Comparison of ENCODE assay signal across 27 cellular contexts in the genomic region with DNA sequence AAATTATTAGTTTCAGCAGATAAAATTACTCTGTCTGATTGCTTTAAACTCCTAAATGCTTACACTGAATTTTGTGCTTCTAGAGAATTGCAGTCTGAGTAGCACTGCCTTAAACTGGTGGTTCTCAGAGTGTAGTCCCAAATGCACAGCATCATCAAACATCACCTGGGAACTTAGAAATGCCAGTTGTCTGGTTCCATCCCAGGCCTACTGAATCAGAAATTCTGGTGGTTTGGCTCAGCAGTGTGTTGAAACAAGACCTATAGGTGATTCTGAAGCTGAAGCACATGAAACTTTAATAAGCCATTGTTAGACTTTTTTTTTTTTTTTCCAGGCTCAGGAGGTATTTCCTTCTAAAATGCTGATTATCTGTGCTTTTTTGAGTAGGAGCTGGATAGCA. TPM values are rescaled to one million over a fixed set of nuclear protein-coding genes. Genes with fewer than 3 reads are reported as not detected.
DNase-seq lines count a peak whose midpoint lies in the region; ATAC-seq lines count a peak whose summit lies in the region.
"Had no signal": no experiment of that assay in that cellular context is flagged by ENCODE, and none has a peak within 500 bp of the region (broad histone marks: within the 10 kb centered on the region; RNA-seq: fewer than 3 reads in every experiment).

No MANE protein-coding gene starts in this region.

- H2BK5ac ChIP-seq in trophoblast cell (ENCODE audit: low read depth, low read length, poor library complexity) = no peak overlapping the region

- H3K4me1 Mint-ChIP-seq in stimulated activated naive CD8-positive, alpha-beta T cell treated with anti-CD3 and anti-CD28 coated beads, Interleukin-15, amount 100 ng/mL, for 72 hours = peaks cover 66% of the 10 kb centered on the region
- H3K4me1 Mint-ChIP-seq in activated T-helper 17 cell treated with anti-CD3 and anti-CD28 coated beads, Interleukin-2, amount 50 U/mL, for 72 hours = peaks cover 28% of the 10 kb centered on the region
- peaks cover 43% of the 10 kb centered on the region for H3K4me1 Mint-ChIP-seq in memory B cell

- no peaks in the 10 kb centered on the region for H3K9me3 ChIP-seq in trophoblast cell (ENCODE audit: insufficient read depth, low read depth, low read length)
- H3K9me3 ChIP-seq: tibial artery had no signal

- H2AFZ ChIP-seq in trophoblast cell (ENCODE audit: insufficient read depth, low read length, poor library complexity) = no peak overlapping the region
- H2AFZ ChIP-seq: neural progenitor cell had no signal

- H3K27me3 ChIP-seq in trophoblast cell (ENCODE audit: insufficient read depth, low read length) = no peaks in the 10 kb centered on the region
- H3K27me3 ChIP-seq: neural progenitor cell, tibial artery had no signal

- no peaks in the 10 kb centered on the region for H3K27me3 Mint-ChIP-seq in stimulated activated naive CD8-positive, alpha-beta T cell treated with anti-CD3 and anti-CD28 coated beads, Interleukin-15, amount 100 ng/mL, for 72 hours
- H3K27me3 Mint-ChIP-seq in activated T-helper 17 cell treated with anti-CD3 and anti-CD28 coated beads, Interleukin-2, amount 50 U/mL, for 72 hours = no peaks in the 10 kb centered on the region
- no peaks in the 10 kb centered on the region for H3K27me3 Mint-ChIP-seq in memory B cell

- peaks cover 3% of the 10 kb centered on the region in 2 experiments for H3K4me1 ChIP-seq in trophoblast cell (ENCODE audit: control insufficient read depth in 1 of 2, insufficient read depth in 2 of 2, low read length in 2 of 2)

- no peak overlapping the region for H3K4me3 ChIP-seq in trophoblast cell (ENCODE audit: low read depth, low read length)
- H3K4me3 ChIP-seq: coronary artery, neural progenitor cell, tibial artery had no signal

- no peak overlapping the region for H4K8ac ChIP-seq in trophoblast cell (ENCODE audit: low read depth, low read length)

- no peak for DNase-seq in stimulated activated naive CD8-positive, alpha-beta T cell treated with anti-CD3 and anti-CD28 coated beads, Interleukin-15, Interleukin-2, amounts not matched to agents 100 U/mL and 50 U/mL, for 24 hours
- no peak for DNase-seq in stimulated activated naive CD8-positive, alpha-beta T cell treated with anti-CD3 and anti-CD28 coated beads, Interleukin-15, amount 100 ng/mL, for 72 hours
- DNase-seq in memory B cell (ENCODE audit: low spot score in 2 of 2) = no peak
- no peak for DNase-seq in COLO668 (lab: John Stamatoyannopoulos, UW; ENCODE audit: unreplicated experiment)
- no peak for DNase-seq in trophoblast cell
- DNase-seq: activated CD4-positive, alpha-beta T cell treated with anti-CD3 and anti-CD28 coated beads for 4 hours; activated T-cell treated with anti-CD3 and anti-CD28 coated beads, Interleukin-2, amount 50 U/mL, for 1 hour; C1 segment of cervical spinal cord; Calu3; DMS79; effector memory CD4-positive, alpha-beta T cell; erythroblast; hypothalamus; KG1; left colon; NCI-H2029; NCI-H524 treated with DMSO at 0.1 percent for 48 hours; NK-92 treated with Interleukin-12 subunit alpha and Interleukin-12 subunit beta, amount 100 ng/mL, for 24 hours; PC-3; right cardiac atrium; stimulated activated CD8-positive, alpha-beta memory T cell treated with anti-CD3 and anti-CD28 coated beads, Interleukin-4, amount 100 ng/mL, for 48 hours; tibial artery had no signal

- no peak overlapping the region for H3K27ac ChIP-seq in trophoblast cell (ENCODE audit: low read depth, low read length)
- H3K27ac ChIP-seq: coronary artery, neural progenitor cell had no signal

- H3K36me3 Mint-ChIP-seq in activated T-helper 17 cell treated with anti-CD3 and anti-CD28 coated beads, Interleukin-2, amount 50 U/mL, for 72 hours (ENCODE audit: low read depth) = no peaks in the 10 kb centered on the region
- peaks cover 4% of the 10 kb centered on the region for H3K36me3 Mint-ChIP-seq in memory B cell

- H3K9ac ChIP-seq in trophoblast cell (ENCODE audit: low read length) = no peak overlapping the region
- H3K9ac ChIP-seq: neural progenitor cell had no signal

- H4K12ac ChIP-seq in trophoblast cell (ENCODE audit: low read depth, low read length) = no peak overlapping the region

- H3K79me2 ChIP-seq in trophoblast cell (ENCODE audit: control insufficient read depth, insufficient read depth, low read length, poor library complexity) = peaks cover 12% of the 10 kb centered on the region

- peak overlapping the region in 1 of 2 donors; percentile 15 for H3K4me3 Mint-ChIP-seq in stimulated activated naive CD8-positive, alpha-beta T cell treated with anti-CD3 and anti-CD28 coated beads, Interleukin-15, amount 100 ng/mL, for 72 hours
- H3K4me3 Mint-ChIP-seq in activated T-helper 17 cell treated with anti-CD3 and anti-CD28 coated beads, Interleukin-2, amount 50 U/mL, for 72 hours = peak overlapping the region; percentile 3
- no peak overlapping the region for H3K4me3 Mint-ChIP-seq in memory B cell
- H3K4me3 Mint-ChIP-seq: neural progenitor cell; T-helper 2 cell treated with Interferon-gamma antibody and Interleukin-4, amounts not matched to agents 5 μg/mL and 100 μg/mL, for 36 hours had no signal

- no peak overlapping the region for H2AK5ac ChIP-seq in trophoblast cell (ENCODE audit: low read length)

- H3K23ac ChIP-seq in trophoblast cell (ENCODE audit: low read length) = no peak overlapping the region

- no peaks in the 10 kb centered on the region for H3K79me1 ChIP-seq in trophoblast cell (ENCODE audit: low read length)

- H3K9me3 Mint-ChIP-seq in stimulated activated naive CD8-positive, alpha-beta T cell treated with anti-CD3 and anti-CD28 coated beads, Interleukin-15, amount 100 ng/mL, for 72 hours = no peaks in the 10 kb centered on the region
- H3K9me3 Mint-ChIP-seq in activated T-helper 17 cell treated with anti-CD3 and anti-CD28 coated beads, Interleukin-2, amount 50 U/mL, for 72 hours = no peaks in the 10 kb centered on the region
- H3K9me3 Mint-ChIP-seq in memory B cell = no peaks in the 10 kb centered on the region

- no peak overlapping the region for H3K4me2 ChIP-seq in trophoblast cell (ENCODE audit: low read length)

- no peak overlapping the region for H3K18ac ChIP-seq in trophoblast cell (ENCODE audit: low read length)

- ATAC-seq in stimulated activated naive CD8-positive, alpha-beta T cell treated with anti-CD3 and anti-CD28 coated beads, Interleukin-15, Interleukin-2, amounts not matched to agents 100 U/mL and 50 U/mL, for 24 hours = peak; percentile 46
- ATAC-seq in stimulated activated naive CD8-positive, alpha-beta T cell treated with anti-CD3 and anti-CD28 coated beads, Interleukin-15, amount 100 ng/mL, for 72 hours = no peak
- ATAC-seq in activated T-helper 17 cell treated with anti-CD3 and anti-CD28 coated beads, Interleukin-2, amount 50 U/mL, for 72 hours (replicated peaks) = peak; percentile 58
- ATAC-seq in memory B cell (ENCODE audit: low read depth) (no peak), GM21367 (IDR thresholded peaks at IDR 0.05; ENCODE audit: unreplicated experiment) (no peak)
- ATAC-seq: left colon, PC-3 had no signal

- no peaks in the 10 kb centered on the region for H3K36me3 ChIP-seq in trophoblast cell (ENCODE audit: control insufficient read depth in 1 of 2, insufficient read depth in 2 of 2, low read length in 2 of 2)
- H3K36me3 ChIP-seq: neural progenitor cell, tibial artery had no signal

- H3K4ac ChIP-seq in trophoblast cell (ENCODE audit: low read depth, low read length) = no peak overlapping the region

- no peak overlapping the region for H3K14ac ChIP-seq in trophoblast cell (ENCODE audit: low read length)

- no peak overlapping the region for H2BK12ac ChIP-seq in trophoblast cell (ENCODE audit: low read length)

- no peak overlapping the region for H2BK120ac ChIP-seq in trophoblast cell (ENCODE audit: insufficient read depth, low read length, poor library complexity)

- H4K91ac ChIP-seq in trophoblast cell (ENCODE audit: low read depth, low read length) = no peak overlapping the region

- H3K27ac Mint-ChIP-seq in stimulated activated naive CD8-positive, alpha-beta T cell treated with anti-CD3 and anti-CD28 coated beads, Interleukin-15, amount 100 ng/mL, for 72 hours = no peak overlapping the region
- no peak overlapping the region for H3K27ac Mint-ChIP-seq in activated T-helper 17 cell treated with anti-CD3 and anti-CD28 coated beads, Interleukin-2, amount 50 U/mL, for 72 hours
- H3K27ac Mint-ChIP-seq in memory B cell = peak overlapping the region; percentile 6
- H3K27ac Mint-ChIP-seq: T-helper 2 cell treated with Interferon-gamma antibody and Interleukin-4, amounts not matched to agents 5 μg/mL and 100 μg/mL, for 36 hours had no signal

RNA-seq across cellular contexts. Expression of a gene that starts 22.0 kb away (rescaled TPM):
- total RNA-seq in activated T-helper 17 cell treated with anti-CD3 and anti-CD28 coated beads, Interleukin-2, amount 50 U/mL, for 72 hours = 10 to 100 TPM; 22.5 to 25.7 TPM
- polyA plus RNA-seq in trophoblast cell (2013) = 15.6 and 16.0 TPM in 2 replicates

Comparison
In these comparisons a context has a peak if more than half of its experiments do, and no peak if none do; other contexts are left out.
1. ATAC-seq: peak in stimulated activated naive CD8-positive, alpha-beta T cell treated with anti-CD3 and anti-CD28 coated beads, Interleukin-15, Interleukin-2, amounts not matched to agents 100 U/mL and 50 U/mL, for 24 hours (single experiment) and activated T-helper 17 cell treated with anti-CD3 and anti-CD28 coated beads, Interleukin-2, amount 50 U/mL, for 72 hours (single experiment); none in stimulated activated naive CD8-positive, alpha-beta T cell treated with anti-CD3 and anti-CD28 coated beads, Interleukin-15, amount 100 ng/mL, for 72 hours (single experiment), memory B cell (single experiment) and GM21367 (single experiment).